Comparison of ENCODE assay signal across 8 cellular contexts in the genomic region with DNA sequence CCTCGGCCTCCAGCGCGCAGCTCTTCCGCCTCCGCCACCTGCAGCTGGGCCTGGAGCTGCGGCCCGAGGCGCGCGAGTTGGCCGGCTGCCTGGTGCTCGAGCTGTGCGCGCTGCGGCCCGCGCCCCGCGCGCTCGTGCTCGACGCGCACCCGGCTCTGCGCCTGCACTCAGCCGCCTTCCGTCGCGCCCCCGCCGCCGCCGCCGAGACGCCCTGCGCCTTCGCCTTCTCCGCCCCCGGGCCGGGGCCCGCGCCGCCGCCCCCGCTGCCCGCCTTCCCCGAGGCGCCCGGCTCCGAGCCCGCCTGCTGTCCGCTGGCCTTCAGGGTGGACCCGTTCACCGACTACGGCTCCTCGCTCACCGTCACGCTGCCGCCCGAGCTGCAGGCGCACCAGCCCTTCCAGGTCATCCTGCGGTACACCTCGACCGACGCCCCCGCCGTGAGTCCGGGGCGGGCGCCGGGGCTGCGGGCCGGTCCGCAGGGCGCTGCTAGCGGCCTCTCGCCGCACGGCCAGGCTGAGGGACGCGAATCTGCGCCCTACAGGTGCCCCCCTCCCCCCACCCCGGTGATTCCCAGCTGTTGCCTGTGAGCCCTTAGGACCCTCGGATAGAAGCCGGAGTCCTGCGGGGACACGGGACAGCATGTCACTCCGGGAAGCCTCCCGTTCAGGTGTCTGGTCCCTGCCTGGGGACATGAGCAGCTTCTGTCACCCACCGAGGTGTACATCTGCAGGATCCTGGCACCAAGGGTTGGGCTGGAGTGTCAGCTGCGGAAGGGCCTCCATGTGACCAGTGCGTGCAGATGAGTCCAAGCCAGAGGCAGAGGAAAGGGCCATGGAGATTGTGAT. TPM values are rescaled to one million over a fixed set of nuclear protein-coding genes. Genes with fewer than 3 reads are reported as not detected.
A peak's percentile ranks its signal among the peaks of the same experiment; 100 is the strongest.
DNase-seq lines count a peak whose midpoint lies in the region; ATAC-seq, FAIRE-seq and TF ChIP-seq lines count a peak whose summit lies in the region.

No MANE protein-coding gene starts in this region.

- peak overlapping the region; percentile 65 for H3K4me3 ChIP-seq in fibroblast of villous mesenchyme (ENCODE audit: low read depth, low read length)

- H3K36me3 Mint-ChIP-seq in natural killer cell, result no peaks in the 10 kb centered on the region

- H3K27me3 Mint-ChIP-seq in natural killer cell (ENCODE audit: low read depth in 2 of 2), result no peaks in the 10 kb centered on the region

- ATAC-seq in HG02763 (IDR thresholded peaks at IDR 0.05; ENCODE audit: unreplicated experiment), result peak; percentile 21
- peak; percentile 3 to 31 (median 13) for ATAC-seq in natural killer cell

- peak overlapping the region; percentile 77 to 84 for H3K27ac Mint-ChIP-seq in natural killer cell

- DNase-seq in NCI-H748 (lab: John Stamatoyannopoulos, UW; ENCODE audit: unreplicated experiment) (peak; percentile 75), NCI-H748 treated with DMSO at 0.1 percent for 48 hours (lab: John Stamatoyannopoulos, UW) (no peak), NCI-H526 treated with DMSO at 0.1 percent for 48 hours (lab: John Stamatoyannopoulos, UW) (peak; percentile 15), fibroblast of villous mesenchyme (ENCODE audit: low read depth) (peak; percentile 59), natural killer cell (peak; percentile 64), urothelium cell line (ENCODE audit: low spot score) (peak; percentile 79)
- DNase-seq in activated effector memory CD4-positive, alpha-beta T cell treated with Interleukin-2 at 50 U/mL for 16 hours, result peak; percentile 54

- FAIRE-seq in urothelium cell line (lab: Jason Lieb, UNC), result peak; percentile 82

- peaks cover 64 to 73% of the 10 kb centered on the region in 2 donors for H3K4me1 Mint-ChIP-seq in natural killer cell

- intact Hi-C loops in natural killer cell (cut with micrococcal nuclease), result loop anchor here (1.0 to 10.0 kb wide), 4 partner anchors 9 to 873 kb away; partner anchors contain the start of genes DUSP28, HDLBP and SEPTIN2

- TF ChIP-seq CTCF in fibroblast of villous mesenchyme (IDR thresholded peaks at IDR 0.05; ENCODE audit: insufficient read depth, low read depth, low read length), result no peak
- TF ChIP-seq CTCF in natural killer cell (IDR thresholded peaks at IDR 0.05), result no peak

- peak overlapping the region; percentile 89 for H3K4me3 Mint-ChIP-seq in natural killer cell

- no peaks in the 10 kb centered on the region for H3K9me3 Mint-ChIP-seq in natural killer cell

RNA-seq across cellular contexts. Expression of gene RNPEPL1, which starts 0.6 kb away (rescaled TPM):
- total RNA-seq in fibroblast of villous mesenchyme, result 9.5 and 15.5 TPM in 2 replicates
- total RNA-seq in natural killer cell, result 100 to 1,000 TPM; 145 to 167 (median 164) TPM

RNA-seq across cellular contexts. Expression of gene DUSP28, which starts 8.7 kb away (rescaled TPM):
- total RNA-seq in fibroblast of villous mesenchyme (3.5 and 4.5 TPM in 2 replicates), natural killer cell (10 to 100 TPM; 13.5 to 25.2 (median 18.5) TPM)

RNA-seq across cellular contexts. Expression of gene ANKMY1, which starts 11.1 kb away (rescaled TPM):
- 5.2 and 5.8 TPM in 2 replicates for total RNA-seq in fibroblast of villous mesenchyme
- total RNA-seq in natural killer cell, result 10 to 100 TPM; 43.8 to 51.5 (median 46.6) TPM

RNA-seq across cellular contexts. Expression of gene CAPN10, which starts 17.6 kb away (rescaled TPM):
- total RNA-seq in fibroblast of villous mesenchyme, result 20.3 and 22.5 TPM in 2 replicates
- total RNA-seq in natural killer cell, result 10 to 100 TPM; 69.3 to 95.1 (median 91.0) TPM

RNA-seq across cellular contexts. Expression of gene GPR35, which starts 56.4 kb away (rescaled TPM):
- total RNA-seq in fibroblast of villous mesenchyme (0.32 and 0.43 TPM in 2 replicates), natural killer cell (10 to 100 TPM; 10.6 to 19.7 (median 15.7) TPM)
